Comparison of ENCODE assay signal across 15 cellular contexts in genomic region chr10:30026080-30026479, GRCh38.
"Had no signal": no experiment of that assay in that cellular context is flagged by ENCODE, and none has a peak within 500 bp of the region (broad histone marks: within the 10 kb centered on the region; RNA-seq: fewer than 3 reads in every experiment).

No MANE protein-coding gene starts in this region.

- H3K4me3 Mint-ChIP-seq: neural crest cell had no signal

- H3K4me3 ChIP-seq: colonic mucosa, thoracic aorta had no signal

- H3K9me3 ChIP-seq: colonic mucosa, thoracic aorta had no signal

- H3K27ac ChIP-seq: colonic mucosa, thoracic aorta had no signal

- ATAC-seq: activated CD4-positive, CD25-positive, alpha-beta regulatory T cell treated with anti-CD3 and anti-CD28 coated beads, Interleukin-2, amount 50 U/mL, for 24 hours; sciatic nerve had no signal

- H3K4me1 Mint-ChIP-seq: neural crest cell had no signal

- H3K36me3 Mint-ChIP-seq: stimulated activated naive B cell treated with anti-CD40 and anti-IgM and Interleukin-4, amounts not matched to agents 10 μg/mL and 1 μg/mL and 100 μg/mL, for 72 hours had no signal

- H3K9me3 Mint-ChIP-seq: activated T-helper 17 cell treated with anti-CD3 and anti-CD28 coated beads, Interleukin-2, amount 50 U/mL, for 72 hours; effector memory CD8-positive, alpha-beta T cell; neural crest cell; stimulated activated naive B cell treated with anti-CD40 and anti-IgM and Interleukin-4, amounts not matched to agents 10 μg/mL and 1 μg/mL and 100 μg/mL, for 72 hours had no signal

- H3K36me3 ChIP-seq: colonic mucosa, thoracic aorta had no signal

- H3K4me1 ChIP-seq: colonic mucosa had no signal

- DNase-seq: activated CD4-positive, alpha-beta T cell treated with anti-CD3 and anti-CD28 coated beads, Interleukin-2, amount 50 U/mL, for 1 hour; activated CD8-positive, alpha-beta T cell treated with anti-CD3 and anti-CD28 coated beads, Interleukin-2, amount 10 ng/mL, durations not matched to agents 7 days and 5 days; activated T-cell treated with anti-CD3 and anti-CD28 coated beads, Interleukin-2, amount 50 U/mL, for 1 hour; amygdala; colonic mucosa; dorsolateral prefrontal cortex; kidney; small intestine; stimulated activated naive B cell treated with anti-CD40 and anti-IgM and Interleukin-4, amounts not matched to agents 10 μg/mL and 1 μg/mL and 100 μg/mL, for 72 hours had no signal

- H3K27me3 ChIP-seq: colonic mucosa, dorsolateral prefrontal cortex had no signal

- H3K27ac Mint-ChIP-seq: activated T-helper 17 cell treated with anti-CD3 and anti-CD28 coated beads, Interleukin-2, amount 50 U/mL, for 72 hours had no signal
